In the genomic region with DNA sequence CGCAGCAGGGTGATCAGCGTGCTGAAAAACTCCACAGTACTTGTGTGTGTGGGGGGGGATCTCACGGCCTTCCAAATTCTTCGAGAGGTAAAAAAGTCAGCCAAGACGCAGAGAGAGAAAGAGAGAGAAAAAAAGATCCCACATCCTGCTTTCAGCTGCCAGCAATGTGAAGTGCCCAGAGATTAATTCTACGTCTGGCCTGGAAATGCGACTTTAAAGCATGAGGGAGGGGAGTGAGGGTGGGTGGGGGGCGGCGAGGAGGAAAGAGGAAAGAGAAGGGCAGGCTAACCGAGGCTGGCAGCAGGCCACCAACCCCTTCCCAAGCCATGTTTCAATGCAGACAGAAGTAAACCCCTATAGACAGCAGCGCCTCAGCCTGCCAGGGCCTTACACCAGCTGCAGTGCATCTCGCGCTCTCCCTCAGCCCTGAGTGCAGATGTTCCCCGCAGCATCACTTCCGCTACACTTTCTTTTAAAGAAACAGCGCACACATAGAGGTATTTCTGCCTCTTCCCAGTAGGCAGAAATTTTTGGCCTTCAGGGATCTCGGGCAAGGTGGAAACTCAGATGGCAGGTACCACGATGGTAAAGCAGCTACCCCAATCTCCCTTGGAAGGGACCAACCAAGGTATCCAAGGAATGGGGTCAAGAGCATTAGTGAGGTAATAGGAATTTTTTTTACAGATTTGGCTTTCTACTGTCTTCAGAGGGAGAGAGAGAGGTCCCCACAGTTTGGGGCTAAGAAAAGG, we compare ENCODE assay signal across 8 cellular contexts.
DNase-seq lines count a peak whose midpoint lies in the region; ATAC-seq lines count a peak whose summit lies in the region.

No MANE protein-coding gene starts in this region.

- H3K4me3 Mint-ChIP-seq in T-helper 1 cell treated with Interleukin-12 subunit alpha and Interleukin-12 subunit beta and Interleukin-4 antibody, amounts not matched to agents 30 μg/mL and 1 μg/mL, for 36 hours, result peak overlapping the region; percentile 78

- peaks cover 49% of the 10 kb centered on the region for H3K4me1 Mint-ChIP-seq in T-helper 1 cell treated with Interleukin-12 subunit alpha and Interleukin-12 subunit beta and Interleukin-4 antibody, amounts not matched to agents 30 μg/mL and 1 μg/mL, for 36 hours (ENCODE audit: low read depth)

- no peaks in the 10 kb centered on the region for H3K9me3 Mint-ChIP-seq in T-helper 1 cell treated with Interleukin-12 subunit alpha and Interleukin-12 subunit beta and Interleukin-4 antibody, amounts not matched to agents 30 μg/mL and 1 μg/mL, for 36 hours

- H3K27me3 Mint-ChIP-seq in T-helper 1 cell treated with Interleukin-12 subunit alpha and Interleukin-12 subunit beta and Interleukin-4 antibody, amounts not matched to agents 30 μg/mL and 1 μg/mL, for 36 hours (ENCODE audit: low read depth), result no peaks in the 10 kb centered on the region

- ATAC-seq in GM18511 (IDR thresholded peaks at IDR 0.05; ENCODE audit: unreplicated experiment) (peak; percentile 91), HG02938 (IDR thresholded peaks at IDR 0.05; ENCODE audit: unreplicated experiment) (peak; percentile 77)

- peaks cover 24% of the 10 kb centered on the region for H3K36me3 Mint-ChIP-seq in T-helper 1 cell treated with Interleukin-12 subunit alpha and Interleukin-12 subunit beta and Interleukin-4 antibody, amounts not matched to agents 30 μg/mL and 1 μg/mL, for 36 hours (ENCODE audit: low read depth)

- peak; percentile 35 for DNase-seq in amniotic stem cell (lab: John Stamatoyannopoulos, UW)
- peak in 32 of 51 donors; percentile 4 to 68 (median 44) for DNase-seq in hypothalamus (lab: John Stamatoyannopoulos, UW)
- peak; percentile 43 for DNase-seq in stimulated activated CD4-positive, alpha-beta T cell treated with anti-CD3 and anti-CD28 coated beads, Interleukin-1b, Interleukin-23, amount 100 ng/mL, for 4 hours (ENCODE audit: low read depth in 2 of 2)
- DNase-seq in 8988T, result no peak
- no peak for DNase-seq in DMS 273 (lab: John Stamatoyannopoulos, UW; ENCODE audit: unreplicated experiment)

- peak overlapping the region; percentile 97 for H3K27ac Mint-ChIP-seq in T-helper 1 cell treated with Interleukin-12 subunit alpha and Interleukin-12 subunit beta and Interleukin-4 antibody, amounts not matched to agents 30 μg/mL and 1 μg/mL, for 36 hours

Comparison
In these comparisons a context has a peak if more than half of its experiments do, and no peak if none do; other contexts are left out.
1. DNase-seq: peak in amniotic stem cell (single experiment), hypothalamus (32 of 51) and stimulated activated CD4-positive, alpha-beta T cell treated with anti-CD3 and anti-CD28 coated beads, Interleukin-1b, Interleukin-23, amount 100 ng/mL, for 4 hours (2 of 2); none in 8988T (single experiment) and DMS 273 (single experiment).